Comparison of ENCODE assay signal across 31 cellular contexts in the genomic region with DNA sequence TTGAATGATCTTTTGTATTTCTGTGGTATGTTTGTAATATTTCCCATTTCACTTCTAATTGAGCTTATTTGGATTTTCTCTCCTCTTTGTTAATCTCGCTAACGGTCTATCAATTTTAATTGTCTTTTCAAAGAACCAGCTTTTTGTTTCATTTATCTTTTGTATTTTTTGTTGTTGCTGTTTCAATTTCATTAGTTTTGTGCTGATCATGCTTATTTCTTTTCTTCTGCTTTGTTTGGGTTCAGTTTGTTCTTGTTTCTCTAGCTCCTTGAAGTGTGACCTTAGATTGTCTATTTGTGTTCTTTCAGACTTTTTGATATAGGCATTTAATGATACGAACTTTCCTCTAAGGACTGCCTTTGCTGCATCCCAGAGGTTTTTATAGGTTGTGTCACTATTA.
"Had no signal": no experiment of that assay in that cellular context is flagged by ENCODE, and none has a peak within 500 bp of the region (broad histone marks: within the 10 kb centered on the region; RNA-seq: fewer than 3 reads in every experiment).

No MANE protein-coding gene starts in this region.

- H3K4me1 Mint-ChIP-seq: natural killer cell; stimulated activated memory B cell treated with anti-CD40 and anti-IgM and Interleukin-4, amounts not matched to agents 10 μg/mL and 1 μg/mL and 100 μg/mL, for 72 hours; stimulated activated naive CD8-positive, alpha-beta T cell treated with anti-CD3 and anti-CD28 coated beads, Interleukin-15, amount 100 ng/mL, for 72 hours had no signal

- DNase-seq: natural killer cell; occipital lobe; ovary; posterior cingulate gyrus; psoas muscle; right cardiac atrium; spleen; stimulated activated CD4-positive, alpha-beta T cell treated with anti-CD3 and anti-CD28 coated beads, Interleukin-12 subunit alpha, Interleukin-12 subunit beta, amount 100 ng/mL, for 4 hours; stimulated activated CD4-positive, alpha-beta T cell treated with anti-CD3 and anti-CD28 coated beads, Interleukin-1b, Interleukin-23, amount 100 ng/mL, for 48 hours; stimulated activated CD4-positive, alpha-beta T cell treated with anti-CD3 and anti-CD28 coated beads, Interleukin-4, amount 100 ng/mL, for 1 hour; stimulated activated CD4-positive, alpha-beta T cell treated with anti-CD3 and anti-CD28 coated beads, Interleukin-4, amount 100 ng/mL, for 4 hours; stimulated activated CD8-positive, alpha-beta memory T cell treated with anti-CD3 and anti-CD28 coated beads, Interleukin-4, amount 100 ng/mL, for 48 hours; stimulated activated naive CD4-positive, alpha-beta T cell; stimulated activated naive CD8-positive, alpha-beta T cell treated with anti-CD3 and anti-CD28 coated beads, Interleukin-15, amount 100 ng/mL, for 72 hours; stimulated activated naive CD8-positive, alpha-beta T cell treated with anti-CD3 and anti-CD28 coated beads, Interleukin-15, Interleukin-2, amounts not matched to agents 100 U/mL and 50 U/mL, for 24 hours; substantia nigra; testis; tibial artery; transverse colon; upper lobe of right lung; uterus had no signal

- H2AFZ ChIP-seq: neural progenitor cell, parathyroid adenoma had no signal

- H3K27me3 Mint-ChIP-seq: progenitor cell of endocrine pancreas; stimulated activated memory B cell treated with anti-CD40 and anti-IgM and Interleukin-4, amounts not matched to agents 10 μg/mL and 1 μg/mL and 100 μg/mL, for 72 hours; stimulated activated naive CD8-positive, alpha-beta T cell treated with anti-CD3 and anti-CD28 coated beads, Interleukin-15, amount 100 ng/mL, for 72 hours; type B pancreatic cell had no signal

- H3K27ac Mint-ChIP-seq: natural killer cell; nephron; neural progenitor cell; progenitor cell of endocrine pancreas; stimulated activated memory B cell treated with anti-CD40 and anti-IgM and Interleukin-4, amounts not matched to agents 10 μg/mL and 1 μg/mL and 100 μg/mL, for 72 hours; stimulated activated naive CD8-positive, alpha-beta T cell treated with anti-CD3 and anti-CD28 coated beads, Interleukin-15, amount 100 ng/mL, for 72 hours; type B pancreatic cell had no signal

- H3K27me3 ChIP-seq: neural progenitor cell, ovary, spleen, suprapubic skin, testis, tibial artery, transverse colon, upper lobe of right lung, uterus had no signal

- H3K9ac ChIP-seq: neural progenitor cell, parathyroid adenoma had no signal

- H3K4me1 ChIP-seq: parathyroid adenoma, psoas muscle, spleen, suprapubic skin, testis, tibial artery, transverse colon, upper lobe of right lung, uterus had no signal

- H3K4me3 ChIP-seq: neural progenitor cell, ovary, psoas muscle, skin epidermis, smooth muscle cell, spleen, suprapubic skin, testis, tibial artery, transverse colon, upper lobe of right lung, uterus had no signal

- H3K36me3 Mint-ChIP-seq: natural killer cell; neural progenitor cell; stimulated activated memory B cell treated with anti-CD40 and anti-IgM and Interleukin-4, amounts not matched to agents 10 μg/mL and 1 μg/mL and 100 μg/mL, for 72 hours; type B pancreatic cell had no signal

- H3K4me2 ChIP-seq: neural progenitor cell, smooth muscle cell had no signal

- ATAC-seq: natural killer cell; psoas muscle; right cardiac atrium; sciatic nerve; stimulated activated memory B cell treated with anti-CD40 and anti-IgM and Interleukin-4, amounts not matched to agents 10 μg/mL and 1 μg/mL and 100 μg/mL, for 72 hours; stimulated activated naive CD8-positive, alpha-beta T cell treated with anti-CD3 and anti-CD28 coated beads, Interleukin-15, amount 100 ng/mL, for 72 hours; stimulated activated naive CD8-positive, alpha-beta T cell treated with anti-CD3 and anti-CD28 coated beads, Interleukin-15, Interleukin-2, amounts not matched to agents 100 U/mL and 50 U/mL, for 24 hours; upper lobe of right lung had no signal

- H3K27ac ChIP-seq: neural progenitor cell, ovary, parathyroid adenoma, psoas muscle, skin epidermis, spleen, suprapubic skin, testis, tibial artery, transverse colon, upper lobe of right lung, uterus had no signal

- H3K79me2 ChIP-seq: parathyroid adenoma had no signal

- H3K4me3 Mint-ChIP-seq: natural killer cell; nephron; neural progenitor cell; stimulated activated memory B cell treated with anti-CD40 and anti-IgM and Interleukin-4, amounts not matched to agents 10 μg/mL and 1 μg/mL and 100 μg/mL, for 72 hours; stimulated activated naive CD8-positive, alpha-beta T cell treated with anti-CD3 and anti-CD28 coated beads, Interleukin-15, amount 100 ng/mL, for 72 hours; type B pancreatic cell had no signal

- H3K36me3 ChIP-seq: neural progenitor cell, ovary, spleen, suprapubic skin, tibial artery, transverse colon, upper lobe of right lung, uterus had no signal

- H3K9me3 ChIP-seq: ovary, suprapubic skin, testis, transverse colon, upper lobe of right lung had no signal
